In genomic region chr2:188976545-188977268, GRCh38 we compare ENCODE assay signal across 1 cellular context.
TF ChIP-seq lines count a peak whose summit lies in the region.

No MANE protein-coding gene starts in this region.

TF ChIP-seq in HepG2, 621 proteins besides CTCF, POLR2A, EP300 and RAD21 (continued from another document):
- TF ChIP-seq TFE3 (CRISPR knock-in tag; IDR thresholded peaks at IDR 0.05) = no peak
TF ChIP-seq in HepG2: peak in this region for 2.
